ENCODE assay signal across 8 cellular contexts in the genomic region with DNA sequence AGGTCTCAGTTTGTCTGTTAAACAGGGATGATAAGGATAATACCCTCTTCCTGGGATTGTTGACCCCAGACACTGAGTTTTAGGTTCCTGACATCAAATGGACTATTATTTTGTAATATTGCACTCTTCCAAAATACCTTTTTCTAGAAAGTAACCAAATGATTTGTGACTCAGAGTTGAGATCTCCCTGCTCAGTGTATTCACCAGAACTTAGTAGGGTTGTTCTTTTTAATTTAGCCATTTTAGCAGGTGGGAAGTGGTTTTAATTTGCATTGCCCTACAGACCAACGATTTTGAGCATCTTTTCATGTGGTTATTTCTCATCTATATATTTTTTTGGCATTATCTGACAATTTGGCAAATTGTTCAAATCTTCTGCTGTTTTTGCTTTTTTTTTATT.
"Had no signal": no experiment of that assay in that cellular context is flagged by ENCODE, and none has a peak within 500 bp of the region (broad histone marks: within the 10 kb centered on the region; RNA-seq: fewer than 3 reads in every experiment).

No MANE protein-coding gene starts in this region.

- DNase-seq: IMR-90, Karpas-422, KBM-7, KG1 had no signal

- ATAC-seq: HepG2 had no signal

- H3K9ac ChIP-seq: KMS-11 had no signal

- H3K27ac ChIP-seq: HL-60, KMS-11 had no signal

- FAIRE-seq: HepG2, HTR-8/SVneo had no signal

- H3K4me2 ChIP-seq: KMS-11 had no signal
